ENCODE assay signal across 9 cellular contexts in the genomic region with DNA sequence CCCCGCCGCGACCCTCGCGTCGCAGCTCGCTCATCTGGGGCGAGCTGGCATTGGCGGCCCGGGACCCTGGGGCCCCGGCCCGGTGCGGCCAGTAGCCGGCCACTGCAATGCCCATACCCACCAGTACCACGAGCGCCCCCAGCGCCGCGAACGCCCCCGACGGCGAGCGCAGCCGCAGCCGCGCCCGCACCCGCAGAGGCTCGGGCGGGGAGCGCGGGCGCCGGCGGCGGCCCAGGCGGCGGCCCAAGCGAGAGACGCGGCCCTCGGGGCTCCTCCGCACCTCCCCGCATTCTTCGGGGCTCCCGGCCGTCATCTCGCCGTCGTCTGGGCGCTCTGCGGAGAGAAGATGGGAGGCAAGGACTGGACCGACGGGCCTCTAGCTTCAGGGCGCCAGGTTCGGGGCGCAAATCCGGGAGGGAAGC. TPM values are rescaled to one million over a fixed set of nuclear protein-coding genes. Genes with fewer than 3 reads are reported as not detected.
DNase-seq lines count a peak whose midpoint lies in the region; ATAC-seq and TF ChIP-seq lines count a peak whose summit lies in the region.
"Had no signal": no experiment of that assay in that cellular context is flagged by ENCODE, and none has a peak within 500 bp of the region (broad histone marks: within the 10 kb centered on the region; RNA-seq: fewer than 3 reads in every experiment).

No MANE protein-coding gene starts in this region.

- intact Hi-C loops in lower leg skin (cut with DNase I; ENCODE audit: low total_unique reads), result no loop called here

- H3K27ac Mint-ChIP-seq in activated naive CD4-positive, alpha-beta T cell treated with anti-CD3 and anti-CD28 coated beads, Interleukin-2, amount 50 U/mL, for 72 hours, result no peak overlapping the region

- no peak for TF ChIP-seq EP300 in tibial nerve (IDR thresholded peaks at IDR 0.05)

- DNase-seq in activated naive CD4-positive, alpha-beta T cell treated with anti-CD3 and anti-CD28 coated beads, Interleukin-2, amount 50 U/mL, for 72 hours (ENCODE audit: low spot score in 2 of 2), result peak in 1 of 2 donors; percentile 21
- DNase-seq in activated naive CD4-positive, alpha-beta T cell treated with Interleukin-2 at 50 U/mL for 16 hours, result no peak
- no peak for DNase-seq in brain microvascular endothelial cell
- no peak for DNase-seq in lower leg skin (ENCODE audit: low spot score in 2 of 2)
- DNase-seq in tibial nerve (ENCODE audit: low spot score in 2 of 2), result no peak
- DNase-seq in amygdala (lab: John Stamatoyannopoulos, UW), result no peak
- no peak for DNase-seq in NCI-H82 treated with DMSO at 0.1 percent for 48 hours (lab: John Stamatoyannopoulos, UW; ENCODE audit: unreplicated experiment)

- H3K36me3 ChIP-seq in brain microvascular endothelial cell (replicated peaks) (no peaks in the 10 kb centered on the region), tibial nerve (no peaks in the 10 kb centered on the region)

- H3K4me1 ChIP-seq in tibial nerve, result peaks cover 0 to 38% (median 15%) of the 10 kb centered on the region in 4 donors

- H3K27ac ChIP-seq in brain microvascular endothelial cell, result no peak overlapping the region
- peak overlapping the region in 3 of 4 donors; percentile 90 to 96 (median 93) for H3K27ac ChIP-seq in tibial nerve
- H3K27ac ChIP-seq: neutrophil had no signal

- H3K27me3 ChIP-seq in brain microvascular endothelial cell (replicated peaks) (no peaks in the 10 kb centered on the region), tibial nerve (peaks cover 0 to 32% of the 10 kb centered on the region in 2 donors)

- in situ Hi-C loops in brain microvascular endothelial cell (cut with HindIII; ENCODE audit: low pct_ligation_motif_present, low sequenced_read_pairs), result no loop called here

- H3K4me3 ChIP-seq in brain microvascular endothelial cell (ENCODE audit: low read depth, low read length) (peak overlapping the region; percentile 59), lower leg skin (ENCODE audit: low read depth, poor library complexity, severe bottlenecking) (peak overlapping the region; percentile 48), tibial nerve (peak overlapping the region; percentile 64 to 76 (median 70))

- H3K9me3 ChIP-seq in tibial nerve, result no peaks in the 10 kb centered on the region
- H3K9me3 ChIP-seq: neutrophil had no signal

- no peak for TF ChIP-seq CTCF in brain microvascular endothelial cell (IDR thresholded peaks at IDR 0.05; ENCODE audit: low read depth, low read length, missing control alignments)
- TF ChIP-seq CTCF in lower leg skin (IDR thresholded peaks at IDR 0.05), result no peak
- TF ChIP-seq CTCF in tibial nerve (IDR thresholded peaks at IDR 0.05), result no peak

- peaks cover 0 to 9% of the 10 kb centered on the region in 2 donors for H3K36me3 Mint-ChIP-seq in activated naive CD4-positive, alpha-beta T cell treated with anti-CD3 and anti-CD28 coated beads, Interleukin-2, amount 50 U/mL, for 72 hours

- ATAC-seq in activated naive CD4-positive, alpha-beta T cell treated with anti-CD3 and anti-CD28 coated beads, Interleukin-2, amount 50 U/mL, for 72 hours, result peak; percentile 12 to 17
- no peak for ATAC-seq in HG03432 (IDR thresholded peaks at IDR 0.05; ENCODE audit: unreplicated experiment)

- no peaks in the 10 kb centered on the region for H3K9me3 Mint-ChIP-seq in activated naive CD4-positive, alpha-beta T cell treated with anti-CD3 and anti-CD28 coated beads, Interleukin-2, amount 50 U/mL, for 72 hours

- no peak for TF ChIP-seq POLR2A in lower leg skin (IDR thresholded peaks at IDR 0.05)
- no peak for TF ChIP-seq POLR2A in tibial nerve (IDR thresholded peaks at IDR 0.05)

- WGBS in lower leg skin, 2 donors, result 0 to 4% methylated on average over 1 to 17 of the region's 59 CpGs
- WGBS in tibial nerve, 2 donors, result 2% methylated on average over 17 of the region's 59 CpGs; no CpG with 5 or more reads in 1 of the 2 donors

RNA-seq across cellular contexts. Expression of gene TMEM200B, which starts 2.2 kb away (rescaled TPM):
- total RNA-seq in activated naive CD4-positive, alpha-beta T cell treated with anti-CD3 and anti-CD28 coated beads, Interleukin-2, amount 50 U/mL, for 72 hours, result 1 to 10 TPM in 1 of 2 donors, under 1 TPM in 1; 0.43 to 4.0 TPM
- total RNA-seq in lower leg skin (1 to 10 TPM; 2.1 to 7.7 (median 4.5) TPM), tibial nerve (10 to 100 TPM; 16.1 to 27.7 (median 22.6) TPM)
